Comparison of ENCODE assay signal across 28 cellular contexts in genomic region chr2:105570757-105571156, GRCh38.
"Had no signal": no experiment of that assay in that cellular context is flagged by ENCODE, and none has a peak within 500 bp of the region (broad histone marks: within the 10 kb centered on the region; RNA-seq: fewer than 3 reads in every experiment).

No MANE protein-coding gene starts in this region.

- H3K9me3 Mint-ChIP-seq: activated CD4-positive, alpha-beta memory T cell treated with anti-CD3 and anti-CD28 coated beads for 36 hours; activated naive CD8-positive, alpha-beta T cell treated with anti-CD3 and anti-CD28 coated beads for 36 hours; activated T-cell treated with anti-CD3 and anti-CD28 coated beads, Interleukin-2, amount 50 U/mL, for 72 hours; activated T-helper 17 cell treated with anti-CD3 and anti-CD28 coated beads, Interleukin-2, amount 50 U/mL, for 72 hours; central memory CD8-positive, alpha-beta T cell had no signal

- H3K27ac Mint-ChIP-seq: activated CD4-positive, alpha-beta memory T cell treated with anti-CD3 and anti-CD28 coated beads for 36 hours; activated CD8-positive, alpha-beta memory T cell treated with anti-CD3 and anti-CD28 coated beads, Interleukin-2, amount 10 ng/mL, durations not matched to agents 7 days and 5 days; activated naive CD8-positive, alpha-beta T cell treated with anti-CD3 and anti-CD28 coated beads for 36 hours; activated T-cell treated with anti-CD3 and anti-CD28 coated beads, Interleukin-2, amount 50 U/mL, for 72 hours; activated T-helper 17 cell treated with anti-CD3 and anti-CD28 coated beads, Interleukin-2, amount 50 U/mL, for 72 hours had no signal

- H3K4me3 Mint-ChIP-seq: activated CD4-positive, alpha-beta memory T cell treated with anti-CD3 and anti-CD28 coated beads for 36 hours; activated CD8-positive, alpha-beta memory T cell treated with anti-CD3 and anti-CD28 coated beads, Interleukin-2, amount 10 ng/mL, durations not matched to agents 7 days and 5 days; activated naive CD8-positive, alpha-beta T cell treated with anti-CD3 and anti-CD28 coated beads for 36 hours; activated T-cell treated with anti-CD3 and anti-CD28 coated beads, Interleukin-2, amount 50 U/mL, for 72 hours; activated T-helper 17 cell treated with anti-CD3 and anti-CD28 coated beads, Interleukin-2, amount 50 U/mL, for 72 hours; central memory CD8-positive, alpha-beta T cell had no signal

- H3K27me3 Mint-ChIP-seq: activated naive CD8-positive, alpha-beta T cell treated with anti-CD3 and anti-CD28 coated beads for 36 hours had no signal

- H3K36me3 Mint-ChIP-seq: activated CD4-positive, alpha-beta memory T cell treated with anti-CD3 and anti-CD28 coated beads for 36 hours; activated CD8-positive, alpha-beta memory T cell treated with anti-CD3 and anti-CD28 coated beads, Interleukin-2, amount 10 ng/mL, durations not matched to agents 7 days and 5 days; activated naive CD8-positive, alpha-beta T cell treated with anti-CD3 and anti-CD28 coated beads for 36 hours had no signal

- DNase-seq: activated CD4-positive, alpha-beta memory T cell treated with anti-CD3 and anti-CD28 coated beads for 36 hours; activated CD4-positive, alpha-beta T cell treated with anti-CD3 and anti-CD28 coated beads, Interleukin-2, amount 50 U/mL, for 1 hour; activated CD8-positive, alpha-beta memory T cell treated with anti-CD3 and anti-CD28 coated beads, Interleukin-2, amount 10 ng/mL, durations not matched to agents 7 days and 5 days; activated naive CD4-positive, alpha-beta T cell; activated naive CD4-positive, alpha-beta T cell treated with anti-CD3 and anti-CD28 coated beads, Interleukin-2, amount 50 U/mL, for 16 hours; activated naive CD8-positive, alpha-beta T cell treated with anti-CD3 and anti-CD28 coated beads for 36 hours; activated T-cell treated with anti-CD3 and anti-CD28 coated beads, Interleukin-2, amount 50 U/mL, for 1 hour; activated T-cell treated with anti-CD3 and anti-CD28 coated beads, Interleukin-2, amount 50 U/mL, for 72 hours; amniotic stem cell; aorta; Kasumi-1; KG1; MG63; NCI-H1048; NCI-H1105 treated with DMSO at 0.1 percent for 48 hours; NCI-H1436; NCI-H1694; NCI-H1930; NCI-H2081 treated with DMSO at 0.1 percent for 48 hours; NCI-H345; NCI-H524 treated with DMSO at 0.1 percent for 48 hours; PC-9; SHP77; SJCRH30; T1000; WERI-Rb-1 had no signal
